ENCODE assay signal across 1 cellular context in the genomic region with DNA sequence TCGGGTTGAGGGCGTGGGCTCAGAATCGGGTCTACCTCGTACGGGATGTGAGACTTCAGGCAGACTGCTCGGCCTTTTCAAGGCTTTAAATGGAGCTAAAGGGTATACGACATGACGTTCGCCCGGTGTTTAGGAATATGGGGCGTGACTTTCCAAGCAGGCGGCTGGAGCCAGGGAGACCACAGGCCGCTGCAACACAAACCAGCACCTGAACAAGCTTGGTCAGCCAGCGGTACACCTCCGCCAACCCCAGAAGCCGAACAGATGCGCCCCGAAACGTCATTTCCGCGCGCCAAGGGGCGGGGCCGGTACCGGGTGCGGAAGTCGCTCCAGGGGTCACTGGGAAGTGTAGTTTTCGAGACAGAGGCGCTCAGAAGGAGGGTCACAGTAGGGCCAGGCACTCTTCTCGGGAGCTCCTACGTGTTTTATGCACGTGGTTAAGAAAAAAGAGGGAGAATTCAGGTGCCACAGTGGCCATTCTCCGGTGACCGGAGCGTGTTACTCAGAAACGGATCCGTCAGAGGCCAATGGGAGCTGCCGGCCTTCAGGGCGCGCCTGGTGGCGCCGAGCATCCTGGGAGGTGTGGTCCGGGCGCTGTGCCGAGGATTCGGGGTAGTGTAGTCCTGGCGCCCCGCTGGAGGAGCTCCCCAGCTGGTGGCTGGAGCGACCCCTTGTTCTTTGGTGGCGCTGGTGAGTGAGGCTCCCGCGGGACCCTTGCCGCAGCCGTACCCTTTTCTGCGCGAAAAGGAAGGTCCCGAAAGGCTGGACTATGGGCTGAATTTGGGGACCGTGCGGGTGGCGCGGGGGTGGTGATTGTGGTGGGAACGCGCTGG.
TF ChIP-seq lines count a peak whose summit lies in the region.

A gene (plus strand): TSS at position 613 of the 833 bp plus-strand sequence. CDS start 17,160 bp downstream, outside the sequence.

TF ChIP-seq in HepG2, 621 proteins besides CTCF, POLR2A, EP300 and RAD21 (continued from another document and continues in another):
- TF ChIP-seq, protein P1, sequence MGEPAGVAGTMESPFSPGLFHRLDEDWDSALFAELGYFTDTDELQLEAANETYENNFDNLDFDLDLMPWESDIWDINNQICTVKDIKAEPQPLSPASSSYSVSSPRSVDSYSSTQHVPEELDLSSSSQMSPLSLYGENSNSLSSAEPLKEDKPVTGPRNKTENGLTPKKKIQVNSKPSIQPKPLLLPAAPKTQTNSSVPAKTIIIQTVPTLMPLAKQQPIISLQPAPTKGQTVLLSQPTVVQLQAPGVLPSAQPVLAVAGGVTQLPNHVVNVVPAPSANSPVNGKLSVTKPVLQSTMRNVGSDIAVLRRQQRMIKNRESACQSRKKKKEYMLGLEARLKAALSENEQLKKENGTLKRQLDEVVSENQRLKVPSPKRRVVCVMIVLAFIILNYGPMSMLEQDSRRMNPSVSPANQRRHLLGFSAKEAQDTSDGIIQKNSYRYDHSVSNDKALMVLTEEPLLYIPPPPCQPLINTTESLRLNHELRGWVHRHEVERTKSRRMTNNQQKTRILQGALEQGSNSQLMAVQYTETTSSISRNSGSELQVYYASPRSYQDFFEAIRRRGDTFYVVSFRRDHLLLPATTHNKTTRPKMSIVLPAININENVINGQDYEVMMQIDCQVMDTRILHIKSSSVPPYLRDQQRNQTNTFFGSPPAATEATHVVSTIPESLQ (CRISPR knock-in tag; conservative IDR thresholded peaks at IDR 0.05), result no peak; the same call in 1 of the 2 replicates
- TF ChIP-seq, protein P2, sequence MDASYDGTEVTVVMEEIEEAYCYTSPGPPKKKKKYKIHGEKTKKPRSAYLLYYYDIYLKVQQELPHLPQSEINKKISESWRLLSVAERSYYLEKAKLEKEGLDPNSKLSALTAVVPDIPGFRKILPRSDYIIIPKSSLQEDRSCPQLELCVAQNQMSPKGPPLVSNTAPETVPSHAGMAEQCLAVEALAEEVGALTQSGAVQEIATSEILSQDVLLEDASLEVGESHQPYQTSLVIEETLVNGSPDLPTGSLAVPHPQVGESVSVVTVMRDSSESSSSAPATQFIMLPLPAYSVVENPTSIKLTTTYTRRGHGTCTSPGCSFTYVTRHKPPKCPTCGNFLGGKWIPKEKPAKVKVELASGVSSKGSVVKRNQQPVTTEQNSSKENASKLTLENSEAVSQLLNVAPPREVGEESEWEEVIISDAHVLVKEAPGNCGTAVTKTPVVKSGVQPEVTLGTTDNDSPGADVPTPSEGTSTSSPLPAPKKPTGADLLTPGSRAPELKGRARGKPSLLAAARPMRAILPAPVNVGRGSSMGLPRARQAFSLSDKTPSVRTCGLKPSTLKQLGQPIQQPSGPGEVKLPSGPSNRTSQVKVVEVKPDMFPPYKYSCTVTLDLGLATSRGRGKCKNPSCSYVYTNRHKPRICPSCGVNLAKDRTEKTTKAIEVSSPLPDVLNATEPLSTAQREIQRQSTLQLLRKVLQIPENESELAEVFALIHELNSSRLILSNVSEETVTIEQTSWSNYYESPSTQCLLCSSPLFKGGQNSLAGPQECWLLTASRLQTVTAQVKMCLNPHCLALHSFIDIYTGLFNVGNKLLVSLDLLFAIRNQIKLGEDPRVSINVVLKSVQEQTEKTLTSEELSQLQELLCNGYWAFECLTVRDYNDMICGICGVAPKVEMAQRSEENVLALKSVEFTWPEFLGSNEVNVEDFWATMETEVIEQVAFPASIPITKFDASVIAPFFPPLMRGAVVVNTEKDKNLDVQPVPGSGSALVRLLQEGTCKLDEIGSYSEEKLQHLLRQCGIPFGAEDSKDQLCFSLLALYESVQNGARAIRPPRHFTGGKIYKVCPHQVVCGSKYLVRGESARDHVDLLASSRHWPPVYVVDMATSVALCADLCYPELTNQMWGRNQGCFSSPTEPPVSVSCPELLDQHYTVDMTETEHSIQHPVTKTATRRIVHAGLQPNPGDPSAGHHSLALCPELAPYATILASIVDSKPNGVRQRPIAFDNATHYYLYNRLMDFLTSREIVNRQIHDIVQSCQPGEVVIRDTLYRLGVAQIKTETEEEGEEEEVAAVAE (CRISPR knock-in tag; IDR thresholded peaks at IDR 0.05; ENCODE audit: borderline replicate concordance), result peak; percentile 99
- TF ChIP-seq KLF12 (CRISPR knock-in tag; IDR thresholded peaks at IDR 0.05; ENCODE audit: borderline replicate concordance), result peak; percentile 93; the same call in 1 of the 2 replicates
- TF ChIP-seq NFATC3 (CRISPR knock-in tag; IDR thresholded peaks at IDR 0.05), result peak; percentile 80; the same call in 1 of the 2 replicates
- peak; percentile 81 for TF ChIP-seq PITX1 (CRISPR knock-in tag; IDR thresholded peaks at IDR 0.05)
- no peak for TF ChIP-seq CENPT (CRISPR knock-in tag; IDR thresholded peaks at IDR 0.05; ENCODE audit: low read depth)
- TF ChIP-seq BRCA1 (CRISPR knock-in tag; IDR thresholded peaks at IDR 0.05), result peak; percentile 85
- TF ChIP-seq, protein P3, sequence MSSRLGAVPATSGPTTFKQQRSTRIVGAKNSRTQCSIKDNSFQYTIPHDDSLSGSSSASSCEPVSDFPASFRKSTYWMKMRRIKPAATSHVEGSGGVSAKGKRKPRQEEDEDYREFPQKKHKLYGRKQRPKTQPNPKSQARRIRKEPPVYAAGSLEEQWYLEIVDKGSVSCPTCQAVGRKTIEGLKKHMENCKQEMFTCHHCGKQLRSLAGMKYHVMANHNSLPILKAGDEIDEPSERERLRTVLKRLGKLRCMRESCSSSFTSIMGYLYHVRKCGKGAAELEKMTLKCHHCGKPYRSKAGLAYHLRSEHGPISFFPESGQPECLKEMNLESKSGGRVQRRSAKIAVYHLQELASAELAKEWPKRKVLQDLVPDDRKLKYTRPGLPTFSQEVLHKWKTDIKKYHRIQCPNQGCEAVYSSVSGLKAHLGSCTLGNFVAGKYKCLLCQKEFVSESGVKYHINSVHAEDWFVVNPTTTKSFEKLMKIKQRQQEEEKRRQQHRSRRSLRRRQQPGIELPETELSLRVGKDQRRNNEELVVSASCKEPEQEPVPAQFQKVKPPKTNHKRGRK (CRISPR knock-in tag; IDR thresholded peaks at IDR 0.05), result no peak
- TF ChIP-seq, protein P4, sequence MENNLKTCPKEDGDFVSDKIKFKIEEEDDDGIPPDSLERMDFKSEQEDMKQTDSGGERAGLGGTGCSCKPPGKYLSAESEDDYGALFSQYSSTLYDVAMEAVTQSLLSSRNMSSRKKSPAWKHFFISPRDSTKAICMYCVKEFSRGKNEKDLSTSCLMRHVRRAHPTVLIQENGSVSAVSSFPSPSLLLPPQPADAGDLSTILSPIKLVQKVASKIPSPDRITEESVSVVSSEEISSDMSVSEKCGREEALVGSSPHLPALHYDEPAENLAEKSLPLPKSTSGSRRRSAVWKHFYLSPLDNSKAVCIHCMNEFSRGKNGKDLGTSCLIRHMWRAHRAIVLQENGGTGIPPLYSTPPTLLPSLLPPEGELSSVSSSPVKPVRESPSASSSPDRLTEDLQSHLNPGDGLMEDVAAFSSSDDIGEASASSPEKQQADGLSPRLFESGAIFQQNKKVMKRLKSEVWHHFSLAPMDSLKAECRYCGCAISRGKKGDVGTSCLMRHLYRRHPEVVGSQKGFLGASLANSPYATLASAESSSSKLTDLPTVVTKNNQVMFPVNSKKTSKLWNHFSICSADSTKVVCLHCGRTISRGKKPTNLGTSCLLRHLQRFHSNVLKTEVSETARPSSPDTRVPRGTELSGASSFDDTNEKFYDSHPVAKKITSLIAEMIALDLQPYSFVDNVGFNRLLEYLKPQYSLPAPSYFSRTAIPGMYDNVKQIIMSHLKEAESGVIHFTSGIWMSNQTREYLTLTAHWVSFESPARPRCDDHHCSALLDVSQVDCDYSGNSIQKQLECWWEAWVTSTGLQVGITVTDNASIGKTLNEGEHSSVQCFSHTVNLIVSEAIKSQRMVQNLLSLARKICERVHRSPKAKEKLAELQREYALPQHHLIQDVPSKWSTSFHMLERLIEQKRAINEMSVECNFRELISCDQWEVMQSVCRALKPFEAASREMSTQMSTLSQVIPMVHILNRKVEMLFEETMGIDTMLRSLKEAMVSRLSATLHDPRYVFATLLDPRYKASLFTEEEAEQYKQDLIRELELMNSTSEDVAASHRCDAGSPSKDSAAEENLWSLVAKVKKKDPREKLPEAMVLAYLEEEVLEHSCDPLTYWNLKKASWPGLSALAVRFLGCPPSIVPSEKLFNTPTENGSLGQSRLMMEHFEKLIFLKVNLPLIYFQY (CRISPR knock-in tag; IDR thresholded peaks at IDR 0.05; ENCODE audit: borderline replicate concordance), result no peak; the same call in 1 of the 2 replicates
- TF ChIP-seq MYNN (CRISPR knock-in tag; IDR thresholded peaks at IDR 0.05; ENCODE audit: low read depth), result peak; percentile 91
- TF ChIP-seq ZSCAN31 (CRISPR knock-in tag; IDR thresholded peaks at IDR 0.05; ENCODE audit: low read depth), result peak; percentile 96
- no peak for TF ChIP-seq MBNL3 (CRISPR knock-in tag; conservative IDR thresholded peaks at IDR 0.05)
- peak; percentile 58; the same call in 1 of the 2 replicates for TF ChIP-seq ZNF558 (CRISPR knock-in tag; IDR thresholded peaks at IDR 0.05; ENCODE audit: borderline replicate concordance)
- TF ChIP-seq SYNCRIP (IDR thresholded peaks at IDR 0.05; ENCODE audit: insufficient read depth, low read depth, low read length), result no peak
- peak; percentile 38; the same call in 1 of the 2 replicates for TF ChIP-seq BHLHE40 (IDR thresholded peaks at IDR 0.05; ENCODE audit: low read length)
- peak; percentile 71 for TF ChIP-seq AGO1 (IDR thresholded peaks at IDR 0.05; ENCODE audit: low read depth, low read length, poor library complexity, severe bottlenecking)
- peak; percentile 70 for TF ChIP-seq NRL (CRISPR knock-in tag; IDR thresholded peaks at IDR 0.05; ENCODE audit: borderline replicate concordance)
- TF ChIP-seq, protein P5, sequence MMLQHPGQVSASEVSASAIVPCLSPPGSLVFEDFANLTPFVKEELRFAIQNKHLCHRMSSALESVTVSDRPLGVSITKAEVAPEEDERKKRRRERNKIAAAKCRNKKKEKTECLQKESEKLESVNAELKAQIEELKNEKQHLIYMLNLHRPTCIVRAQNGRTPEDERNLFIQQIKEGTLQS (CRISPR knock-in tag; IDR thresholded peaks at IDR 0.05), result no peak; the same call in 1 of the 2 replicates
- TF ChIP-seq KDM3A (CRISPR knock-in tag; IDR thresholded peaks at IDR 0.05; ENCODE audit: low read depth), result peak; percentile 89
- no peak for TF ChIP-seq ZNF263 (CRISPR knock-in tag; IDR thresholded peaks at IDR 0.05)
- TF ChIP-seq, protein P6, sequence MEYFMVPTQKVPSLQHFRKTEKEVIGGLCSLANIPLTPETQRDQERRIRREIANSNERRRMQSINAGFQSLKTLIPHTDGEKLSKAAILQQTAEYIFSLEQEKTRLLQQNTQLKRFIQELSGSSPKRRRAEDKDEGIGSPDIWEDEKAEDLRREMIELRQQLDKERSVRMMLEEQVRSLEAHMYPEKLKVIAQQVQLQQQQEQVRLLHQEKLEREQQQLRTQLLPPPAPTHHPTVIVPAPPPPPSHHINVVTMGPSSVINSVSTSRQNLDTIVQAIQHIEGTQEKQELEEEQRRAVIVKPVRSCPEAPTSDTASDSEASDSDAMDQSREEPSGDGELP (IDR thresholded peaks at IDR 0.05; ENCODE audit: borderline replicate concordance, low read depth), result peak; percentile 91
- peak; percentile 83 for TF ChIP-seq ZNF232 (CRISPR knock-in tag; IDR thresholded peaks at IDR 0.05; ENCODE audit: borderline replicate concordance)
- TF ChIP-seq TOPORS (CRISPR knock-in tag; IDR thresholded peaks at IDR 0.05), result no peak; the same call in 1 of the 2 replicates
- TF ChIP-seq, protein P7, sequence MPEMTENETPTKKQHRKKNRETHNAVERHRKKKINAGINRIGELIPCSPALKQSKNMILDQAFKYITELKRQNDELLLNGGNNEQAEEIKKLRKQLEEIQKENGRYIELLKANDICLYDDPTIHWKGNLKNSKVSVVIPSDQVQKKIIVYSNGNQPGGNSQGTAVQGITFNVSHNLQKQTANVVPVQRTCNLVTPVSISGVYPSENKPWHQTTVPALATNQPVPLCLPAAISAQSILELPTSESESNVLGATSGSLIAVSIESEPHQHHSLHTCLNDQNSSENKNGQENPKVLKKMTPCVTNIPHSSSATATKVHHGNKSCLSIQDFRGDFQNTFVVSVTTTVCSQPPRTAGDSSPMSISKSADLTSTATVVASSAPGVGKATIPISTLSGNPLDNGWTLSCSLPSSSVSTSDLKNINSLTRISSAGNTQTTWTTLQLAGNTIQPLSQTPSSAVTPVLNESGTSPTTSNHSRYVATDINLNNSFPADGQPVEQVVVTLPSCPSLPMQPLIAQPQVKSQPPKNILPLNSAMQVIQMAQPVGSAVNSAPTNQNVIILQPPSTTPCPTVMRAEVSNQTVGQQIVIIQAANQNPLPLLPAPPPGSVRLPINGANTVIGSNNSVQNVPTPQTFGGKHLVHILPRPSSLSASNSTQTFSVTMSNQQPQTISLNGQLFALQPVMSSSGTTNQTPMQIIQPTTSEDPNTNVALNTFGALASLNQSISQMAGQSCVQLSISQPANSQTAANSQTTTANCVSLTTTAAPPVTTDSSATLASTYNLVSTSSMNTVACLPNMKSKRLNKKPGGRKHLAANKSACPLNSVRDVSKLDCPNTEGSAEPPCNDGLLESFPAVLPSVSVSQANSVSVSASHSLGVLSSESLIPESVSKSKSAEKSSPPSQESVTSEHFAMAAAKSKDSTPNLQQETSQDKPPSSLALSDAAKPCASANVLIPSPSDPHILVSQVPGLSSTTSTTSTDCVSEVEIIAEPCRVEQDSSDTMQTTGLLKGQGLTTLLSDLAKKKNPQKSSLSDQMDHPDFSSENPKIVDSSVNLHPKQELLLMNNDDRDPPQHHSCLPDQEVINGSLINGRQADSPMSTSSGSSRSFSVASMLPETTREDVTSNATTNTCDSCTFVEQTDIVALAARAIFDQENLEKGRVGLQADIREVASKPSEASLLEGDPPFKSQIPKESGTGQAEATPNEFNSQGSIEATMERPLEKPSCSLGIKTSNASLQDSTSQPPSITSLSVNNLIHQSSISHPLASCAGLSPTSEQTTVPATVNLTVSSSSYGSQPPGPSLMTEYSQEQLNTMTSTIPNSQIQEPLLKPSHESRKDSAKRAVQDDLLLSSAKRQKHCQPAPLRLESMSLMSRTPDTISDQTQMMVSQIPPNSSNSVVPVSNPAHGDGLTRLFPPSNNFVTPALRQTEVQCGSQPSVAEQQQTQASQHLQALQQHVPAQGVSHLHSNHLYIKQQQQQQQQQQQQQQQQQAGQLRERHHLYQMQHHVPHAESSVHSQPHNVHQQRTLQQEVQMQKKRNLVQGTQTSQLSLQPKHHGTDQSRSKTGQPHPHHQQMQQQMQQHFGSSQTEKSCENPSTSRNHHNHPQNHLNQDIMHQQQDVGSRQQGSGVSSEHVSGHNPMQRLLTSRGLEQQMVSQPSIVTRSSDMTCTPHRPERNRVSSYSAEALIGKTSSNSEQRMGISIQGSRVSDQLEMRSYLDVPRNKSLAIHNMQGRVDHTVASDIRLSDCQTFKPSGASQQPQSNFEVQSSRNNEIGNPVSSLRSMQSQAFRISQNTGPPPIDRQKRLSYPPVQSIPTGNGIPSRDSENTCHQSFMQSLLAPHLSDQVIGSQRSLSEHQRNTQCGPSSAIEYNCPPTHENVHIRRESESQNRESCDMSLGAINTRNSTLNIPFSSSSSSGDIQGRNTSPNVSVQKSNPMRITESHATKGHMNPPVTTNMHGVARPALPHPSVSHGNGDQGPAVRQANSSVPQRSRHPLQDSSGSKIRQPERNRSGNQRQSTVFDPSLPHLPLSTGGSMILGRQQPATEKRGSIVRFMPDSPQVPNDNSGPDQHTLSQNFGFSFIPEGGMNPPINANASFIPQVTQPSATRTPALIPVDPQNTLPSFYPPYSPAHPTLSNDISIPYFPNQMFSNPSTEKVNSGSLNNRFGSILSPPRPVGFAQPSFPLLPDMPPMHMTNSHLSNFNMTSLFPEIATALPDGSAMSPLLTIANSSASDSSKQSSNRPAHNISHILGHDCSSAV (CRISPR knock-in tag; IDR thresholded peaks at IDR 0.05; ENCODE audit: borderline replicate concordance), result peak; percentile 71; the same call in 1 of the 2 replicates
- TF ChIP-seq ZSCAN12 (CRISPR knock-in tag; IDR thresholded peaks at IDR 0.05), result peak; percentile 89
- no peak; the same call in 1 of the 2 replicates for TF ChIP-seq ZNF549 (CRISPR knock-in tag; IDR thresholded peaks at IDR 0.05)
- no peak for TF ChIP-seq U2AF1 (optimal IDR thresholded peaks at IDR 0.05; ENCODE audit: low read depth, low read length)
- no peak for TF ChIP-seq JDP2 (CRISPR knock-in tag; IDR thresholded peaks at IDR 0.05; ENCODE audit: borderline replicate concordance)
- TF ChIP-seq ZNF790 (CRISPR knock-in tag; IDR thresholded peaks at IDR 0.05; ENCODE audit: borderline replicate concordance), result no peak; the same call in 1 of the 2 replicates
